ENCODE assay signal across 8 cellular contexts in genomic region chr12:111596985-111597730, GRCh38. TPM values are rescaled to one million over a fixed set of nuclear protein-coding genes. Genes with fewer than 3 reads are reported as not detected.
DNase-seq lines count a peak whose midpoint lies in the region; ATAC-seq, FAIRE-seq and TF ChIP-seq lines count a peak whose summit lies in the region.

No MANE protein-coding gene starts in this region.

- H3K27ac Mint-ChIP-seq in activated CD4-positive, alpha-beta T cell treated with anti-CD3 and anti-CD28 coated beads for 36 hours, result peak overlapping the region; percentile 79

- peak overlapping the region; percentile 57 to 82 for H3K9ac ChIP-seq in liver (ENCODE audit: low read depth in 1 of 2, low read length in 2 of 2)

- peaks cover 3% of the 10 kb centered on the region for H3K36me3 Mint-ChIP-seq in activated CD4-positive, alpha-beta T cell treated with anti-CD3 and anti-CD28 coated beads for 36 hours (ENCODE audit: low read depth)

- peak overlapping the region; percentile 96 for H3K4me3 ChIP-seq in WERI-Rb-1 (ENCODE audit: low read depth, low read length)
- H3K4me3 ChIP-seq in ectodermal cell (ENCODE audit: insufficient read depth, low read depth, low read length), result peak overlapping the region; percentile 92
- peak overlapping the region; percentile 88 to 98 (median 89) for H3K4me3 ChIP-seq in liver (ENCODE audit: low read depth in 1 of 3, low read length in 3 of 3)

- H3K4me1 ChIP-seq in ectodermal cell (ENCODE audit: control insufficient read depth, insufficient read depth, low read length) (no peaks in the 10 kb centered on the region), liver (ENCODE audit: control insufficient read depth in 4 of 4, insufficient read depth in 4 of 4, low read length in 3 of 4) (peaks cover 10 to 43% (median 24%) of the 10 kb centered on the region in 4 donors)

- no peak for TF ChIP-seq RAD21 in liver (IDR thresholded peaks at IDR 0.05)

- H3K4me3 Mint-ChIP-seq in activated CD4-positive, alpha-beta T cell treated with anti-CD3 and anti-CD28 coated beads for 36 hours, result peak overlapping the region; percentile 92

- H3K9me3 Mint-ChIP-seq in activated CD4-positive, alpha-beta T cell treated with anti-CD3 and anti-CD28 coated beads for 36 hours (ENCODE audit: low read depth), result no peaks in the 10 kb centered on the region

- CTCF ChIA-PET in activated CD4-positive, alpha-beta T cell treated with anti-CD3 and anti-CD28 coated beads for 36 hours (lab: Charles Lee), result no interaction called here

- peaks cover 2% of the 10 kb centered on the region for H3K36me3 ChIP-seq in WERI-Rb-1
- no peaks in the 10 kb centered on the region for H3K36me3 ChIP-seq in ectodermal cell (ENCODE audit: control insufficient read depth, insufficient read depth, low read length)
- no peaks in the 10 kb centered on the region for H3K36me3 ChIP-seq in liver (ENCODE audit: control insufficient read depth in 4 of 4, insufficient read depth in 3 of 4, low read depth in 1 of 4, low read length in 3 of 4)

- POLR2A ChIA-PET in activated CD4-positive, alpha-beta T cell treated with anti-CD3 and anti-CD28 coated beads for 36 hours (lab: Charles Lee), result no interaction called here

- peak; percentile 5 for ATAC-seq in activated CD4-positive, alpha-beta T cell treated with anti-CD3 and anti-CD28 coated beads for 36 hours

- peaks cover 22% of the 10 kb centered on the region for H3K4me1 Mint-ChIP-seq in activated CD4-positive, alpha-beta T cell treated with anti-CD3 and anti-CD28 coated beads for 36 hours

- H3K27ac ChIP-seq in WERI-Rb-1 (peak overlapping the region; percentile 98), ectodermal cell (ENCODE audit: insufficient read depth, low read depth, low read length, poor library complexity, severe bottlenecking) (peak overlapping the region; percentile 56), liver (ENCODE audit: low read depth in 1 of 2, low read length in 2 of 2) (peak overlapping the region; percentile 77 to 85)

- 4 to 5% methylated on average over 27 of the region's 27 CpGs for WGBS in ectodermal cell, 2 experiments
- WGBS in liver, result 5% methylated on average over 27 of the region's 27 CpGs

- FAIRE-seq in D721Med (lab: Jason Lieb, UNC), result no peak

- no peaks in the 10 kb centered on the region for H3K27me3 Mint-ChIP-seq in activated CD4-positive, alpha-beta T cell treated with anti-CD3 and anti-CD28 coated beads for 36 hours

- no peaks in the 10 kb centered on the region for H3K27me3 ChIP-seq in WERI-Rb-1 (ENCODE audit: insufficient read depth, low read depth, severe bottlenecking)
- H3K27me3 ChIP-seq in ectodermal cell (ENCODE audit: control insufficient read depth, insufficient read depth, low read length, poor library complexity, severe bottlenecking), result no peaks in the 10 kb centered on the region
- H3K27me3 ChIP-seq in liver (ENCODE audit: control insufficient read depth in 4 of 4, insufficient read depth in 4 of 4, low read length in 3 of 4), result no peaks in the 10 kb centered on the region

- no peaks in the 10 kb centered on the region for H3K9me3 ChIP-seq in WERI-Rb-1 (ENCODE audit: severe bottlenecking)
- H3K9me3 ChIP-seq in ectodermal cell (ENCODE audit: control insufficient read depth, low read length), result no peaks in the 10 kb centered on the region
- H3K9me3 ChIP-seq in liver (ENCODE audit: control insufficient read depth in 4 of 4, low read length in 3 of 4), result no peaks in the 10 kb centered on the region

- intact Hi-C loops in activated CD4-positive, alpha-beta T cell treated with anti-CD3 and anti-CD28 coated beads for 36 hours (cut with DNase I, micrococcal nuclease), result loop anchor here (1.0 to 5.0 kb wide), 5 partner anchors 50 to 1315 kb away; partner anchors contain the start of genes ACAD10 (in 1 of the 2), ATP2A2 (in 1 of the 2), BRAP (in 1 of the 2) and SH2B3 (in 1 of the 2)

- no peak for TF ChIP-seq CTCF in WERI-Rb-1 (IDR thresholded peaks at IDR 0.05; ENCODE audit: low read depth, low read length)
- TF ChIP-seq CTCF in liver (IDR thresholded peaks at IDR 0.05; ENCODE audit: low read depth, low read length, missing input control), result no peak
- TF ChIP-seq CTCF in D721Med (IDR thresholded peaks at IDR 0.05; ENCODE audit: insufficient read depth, missing control alignments), result no peak

- peak; percentile 53 for DNase-seq in activated CD4-positive, alpha-beta T cell treated with anti-CD3 and anti-CD28 coated beads for 36 hours
- no peak for DNase-seq in activated CD4-positive, alpha-beta T cell treated with anti-CD3 and anti-CD28 coated beads for 1 hour
- DNase-seq in NCI-H187 (lab: John Stamatoyannopoulos, UW) (peak; percentile 15 to 30), WERI-Rb-1 (peak; percentile 72), D721Med (ENCODE audit: insufficient read length, low spot score) (no peak)
- DNase-seq in stimulated activated naive CD4-positive, alpha-beta T cell (lab: John Stamatoyannopoulos, UW), result peak in 4 of 6 experiments; percentile 20 to 33 (median 26)

TF ChIP-seq in liver, 16 proteins besides CTCF, POLR2A, EP300 and RAD21:
- TF ChIP-seq HNF4G (IDR thresholded peaks at IDR 0.05), result no peak
- peak; percentile 17 for TF ChIP-seq MAX (IDR thresholded peaks at IDR 0.05)
- TF ChIP-seq REST (IDR thresholded peaks at IDR 0.05), result no peak
- peak; percentile 43 to 63 for TF ChIP-seq HNF4A (conservative IDR thresholded peaks at IDR 0.05)
- no peak for TF ChIP-seq EGR1 (IDR thresholded peaks at IDR 0.05; ENCODE audit: low read depth in 2 of 2)
- peak; percentile 52 for TF ChIP-seq YY1 (IDR thresholded peaks at IDR 0.05)
- TF ChIP-seq FOXA2 (IDR thresholded peaks at IDR 0.05), result no peak
- TF ChIP-seq RXRA (IDR thresholded peaks at IDR 0.05), result peak in 1 of 2 donors; percentile 63
- TF ChIP-seq TAF1 (conservative IDR thresholded peaks at IDR 0.05), result no peak
- no peak for TF ChIP-seq FOXA1 (IDR thresholded peaks at IDR 0.05)
- no peak for TF ChIP-seq GABPA (IDR thresholded peaks at IDR 0.05 in 1 of 2, conservative IDR thresholded peaks at IDR 0.05 in 1 of 2)
- no peak for TF ChIP-seq ATF3 (IDR thresholded peaks at IDR 0.05)

RNA-seq across cellular contexts. Expression of gene ATXN2, which starts 2.0 kb away (rescaled TPM):
- total RNA-seq in activated CD4-positive, alpha-beta T cell treated with anti-CD3 and anti-CD28 coated beads for 36 hours, result 10 to 100 TPM; 44.2 to 47.9 TPM
- 48.4 TPM for polyA plus RNA-seq in ectodermal cell (2013, experiment 1 of 4)
- 52.8 TPM for polyA plus RNA-seq in ectodermal cell (2013, experiment 2 of 4)
- 46.7 TPM for polyA plus RNA-seq in ectodermal cell (2013, experiment 3 of 4)
- polyA plus RNA-seq in ectodermal cell (2013, experiment 4 of 4), result 51.4 TPM
- total RNA-seq in liver, result 10 to 100 TPM; 11.5 to 33.1 TPM
- 10 to 100 TPM; 14.7 to 29.4 TPM for polyA plus RNA-seq in liver

Comparison
In these comparisons a context has a peak if more than half of its experiments do, and no peak if none do; other contexts are left out.
1. DNase-seq: peak in activated CD4-positive, alpha-beta T cell treated with anti-CD3 and anti-CD28 coated beads for 36 hours (single experiment), NCI-H187 (2 of 2), WERI-Rb-1 (single experiment) and stimulated activated naive CD4-positive, alpha-beta T cell (4 of 6); none in activated CD4-positive, alpha-beta T cell treated with anti-CD3 and anti-CD28 coated beads for 1 hour (single experiment) and D721Med (single experiment).
2. Peak in every context shown above with its lines, with median percentiles within 50 percentile points of each other: H3K27ac ChIP-seq and H3K4me3 ChIP-seq.